27 cellular contexts compared by ENCODE assay signal in genomic region chr2:39541011-39541930, GRCh38.
DNase-seq lines count a peak whose midpoint lies in the region; ATAC-seq and TF ChIP-seq lines count a peak whose summit lies in the region.
"Had no signal": no experiment of that assay in that cellular context is flagged by ENCODE, and none has a peak within 500 bp of the region (broad histone marks: within the 10 kb centered on the region; RNA-seq: fewer than 3 reads in every experiment).

No MANE protein-coding gene starts in this region.

- peaks cover 5% of the 10 kb centered on the region for H3K4me1 Mint-ChIP-seq in neural progenitor cell
- H3K4me1 Mint-ChIP-seq: B cell; CD8-positive, alpha-beta memory T cell; naive thymus-derived CD8-positive, alpha-beta T cell; T-cell had no signal

- peaks cover 2% of the 10 kb centered on the region for H3K27me3 Mint-ChIP-seq in neural progenitor cell (ENCODE audit: insufficient read depth, low read depth)

- H3K4me3 ChIP-seq in ascending aorta (no peak overlapping the region), neural progenitor cell (no peak overlapping the region), upper lobe of right lung (no peak overlapping the region)
- H3K4me3 ChIP-seq: A549, colonic mucosa, SJCRH30 had no signal

- H3K9me3 Mint-ChIP-seq in neural progenitor cell = peaks cover 8% of the 10 kb centered on the region
- H3K9me3 Mint-ChIP-seq: CD8-positive, alpha-beta memory T cell; T-cell had no signal

- peaks cover 0 to 10% of the 10 kb centered on the region in 2 donors for H3K4me1 ChIP-seq in ascending aorta
- peaks cover 31% of the 10 kb centered on the region for H3K4me1 ChIP-seq in neural progenitor cell
- no peaks in the 10 kb centered on the region for H3K4me1 ChIP-seq in upper lobe of right lung
- H3K4me1 ChIP-seq: A549, colonic mucosa, SJCRH30 had no signal

- no peak overlapping the region for H3K4me3 Mint-ChIP-seq in neural progenitor cell
- H3K4me3 Mint-ChIP-seq: activated CD8-positive, alpha-beta T cell treated with anti-CD3 and anti-CD28 coated beads for 36 hours; B cell; CD8-positive, alpha-beta memory T cell; naive thymus-derived CD8-positive, alpha-beta T cell; T-cell had no signal

- peak; percentile 31 for DNase-seq in GM13976 (ENCODE audit: low spot score)
- no peak for DNase-seq in ascending aorta (ENCODE audit: low spot score in 2 of 2)
- no peak for DNase-seq in left cardiac atrium
- no peak for DNase-seq in neural progenitor cell (ENCODE audit: low spot score)
- DNase-seq in upper lobe of right lung = no peak
- no peak for DNase-seq in NCI-H1092 treated with DMSO at 0.1 percent for 48 hours (lab: John Stamatoyannopoulos, UW)
- DNase-seq: activated CD8-positive, alpha-beta T cell treated with anti-CD3 and anti-CD28 coated beads for 36 hours; activated effector memory CD4-positive, alpha-beta T cell treated with Interleukin-2 at 50 U/mL for 16 hours; activated T-cell treated with anti-CD3 and anti-CD28 coated beads for 4 hours; CD8-positive, alpha-beta memory T cell; colonic mucosa; DMS153; left colon; midbrain; naive thymus-derived CD8-positive, alpha-beta T cell; NCI-H1694; NCI-H2171 treated with DMSO at 0.1 percent for 48 hours; NCI-H524; SJCRH30; T-cell; trophoblast cell had no signal

- no peaks in the 10 kb centered on the region for H3K9me3 ChIP-seq in ascending aorta
- no peaks in the 10 kb centered on the region for H3K9me3 ChIP-seq in neural progenitor cell (ENCODE audit: low read depth)
- no peaks in the 10 kb centered on the region for H3K9me3 ChIP-seq in upper lobe of right lung
- H3K9me3 ChIP-seq: colonic mucosa, SJCRH30 had no signal

- H3K9ac ChIP-seq in neural progenitor cell = no peak overlapping the region

- in situ Hi-C loops in GM13976 (cut with MboI; ENCODE audit: low sequenced_read_pairs, unreplicated experiment) = no loop called here

- H3K27ac ChIP-seq in ascending aorta = peak overlapping the region; percentile 31 to 65
- H3K27ac ChIP-seq in neural progenitor cell = no peak overlapping the region
- H3K27ac ChIP-seq in upper lobe of right lung = no peak overlapping the region
- H3K27ac ChIP-seq: A549, colonic mucosa, SJCRH30 had no signal

- no peaks in the 10 kb centered on the region for H4K20me1 ChIP-seq in neural progenitor cell (ENCODE audit: low read depth)

- no peaks in the 10 kb centered on the region for H3K36me3 Mint-ChIP-seq in neural progenitor cell
- H3K36me3 Mint-ChIP-seq: CD8-positive, alpha-beta memory T cell; naive thymus-derived CD8-positive, alpha-beta T cell; T-cell had no signal

- no peak overlapping the region for H2AFZ ChIP-seq in neural progenitor cell (replicated peaks)

- peak; percentile 57 to 76 for ATAC-seq in left cardiac atrium
- ATAC-seq in upper lobe of right lung = no peak
- ATAC-seq in HG03378 (IDR thresholded peaks at IDR 0.05; ENCODE audit: unreplicated experiment) = no peak
- ATAC-seq in HG02763 (IDR thresholded peaks at IDR 0.05; ENCODE audit: unreplicated experiment) = no peak
- ATAC-seq: A549; activated CD4-positive, CD25-positive, alpha-beta regulatory T cell treated with anti-CD3 and anti-CD28 coated beads, Interleukin-2, amount 50 U/mL, for 24 hours; activated CD8-positive, alpha-beta T cell treated with anti-CD3 and anti-CD28 coated beads for 36 hours; left colon; naive thymus-derived CD8-positive, alpha-beta T cell; Panc1; T-cell had no signal

- H3K27ac Mint-ChIP-seq in neural progenitor cell = no peak overlapping the region
- H3K27ac Mint-ChIP-seq: activated CD8-positive, alpha-beta T cell treated with anti-CD3 and anti-CD28 coated beads for 36 hours; B cell; CD8-positive, alpha-beta memory T cell; naive thymus-derived CD8-positive, alpha-beta T cell; T-cell had no signal

- TF ChIP-seq CTCF in GM13976 (IDR thresholded peaks at IDR 0.05; ENCODE audit: borderline replicate concordance, control extremely low read depth, extremely low read depth, insufficient read depth, missing control alignments) (no peak), ascending aorta (IDR thresholded peaks at IDR 0.05) (no peak), neural progenitor cell (IDR thresholded peaks at IDR 0.05) (no peak), upper lobe of right lung (IDR thresholded peaks at IDR 0.05) (no peak)

- H3K27me3 ChIP-seq in ascending aorta = no peaks in the 10 kb centered on the region
- no peaks in the 10 kb centered on the region for H3K27me3 ChIP-seq in neural progenitor cell
- no peaks in the 10 kb centered on the region for H3K27me3 ChIP-seq in upper lobe of right lung
- H3K27me3 ChIP-seq: colonic mucosa, SJCRH30 had no signal

- H3K79me2 ChIP-seq in neural progenitor cell (ENCODE audit: low read depth) = no peaks in the 10 kb centered on the region

- H3K4me2 ChIP-seq in neural progenitor cell = peak overlapping the region; percentile 47
- H3K4me2 ChIP-seq: A549 had no signal

- intact Hi-C loops in ascending aorta (cut with DNase I) = no loop called here
- intact Hi-C loops in left cardiac atrium (cut with DNase I) = loop anchor here in 1 of 2 donors (2.0 kb wide), 1 partner anchor 24 kb away; no protein-coding TSS in a partner anchor
- intact Hi-C loops in upper lobe of right lung (cut with DNase I) = no loop called here

- H3F3A ChIP-seq in neural progenitor cell (ENCODE audit: low read depth) = peaks cover 8% of the 10 kb centered on the region

- H3K36me3 ChIP-seq in ascending aorta = no peaks in the 10 kb centered on the region
- H3K36me3 ChIP-seq in neural progenitor cell = no peaks in the 10 kb centered on the region
- H3K36me3 ChIP-seq in upper lobe of right lung = no peaks in the 10 kb centered on the region
- H3K36me3 ChIP-seq: colonic mucosa, SJCRH30 had no signal

Comparison
In these comparisons a context has a peak if more than half of its experiments do, and no peak if none do; other contexts are left out.
1. H3K27ac ChIP-seq: peak in ascending aorta (2 of 2); none in neural progenitor cell (single experiment) and upper lobe of right lung (single experiment).
2. ATAC-seq: peak in left cardiac atrium (2 of 2); none in upper lobe of right lung (single experiment), HG03378 (single experiment) and HG02763 (single experiment).